Comparison of ENCODE assay signal across 9 cellular contexts in the genomic region with DNA sequence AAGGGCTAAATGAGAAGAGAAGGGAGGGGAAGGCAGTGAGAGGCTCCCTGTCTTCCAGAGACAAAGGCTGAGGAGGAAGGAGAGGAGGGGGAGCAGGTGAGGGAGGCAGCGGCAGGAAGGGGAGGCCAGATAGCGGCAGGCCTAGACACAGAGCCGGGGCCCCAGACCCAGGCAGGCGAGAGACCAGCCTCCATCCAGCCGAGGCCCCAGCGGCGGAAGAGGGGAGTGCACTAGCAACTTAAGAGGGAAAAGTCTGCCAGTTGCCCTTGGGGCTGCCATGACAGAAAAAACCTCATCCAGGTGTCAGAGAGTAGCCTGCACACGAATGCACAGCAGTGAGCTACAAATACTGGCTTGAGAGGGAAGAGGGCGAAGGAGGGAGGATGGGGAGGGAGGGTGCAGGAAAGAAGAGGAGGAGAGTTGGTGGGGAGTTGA. TPM values are rescaled to one million over a fixed set of nuclear protein-coding genes. Genes with fewer than 3 reads are reported as not detected.
A peak's percentile ranks its signal among the peaks of the same experiment; 100 is the strongest.
DNase-seq lines count a peak whose midpoint lies in the region; FAIRE-seq and TF ChIP-seq lines count a peak whose summit lies in the region.
"Had no signal": no experiment of that assay in that cellular context is flagged by ENCODE, and none has a peak within 500 bp of the region (broad histone marks: within the 10 kb centered on the region; RNA-seq: fewer than 3 reads in every experiment).

No MANE protein-coding gene starts in this region.

- H3K27ac ChIP-seq in OCI-LY1 (ENCODE audit: low read depth, low read length, poor library complexity, severe bottlenecking) = no peak overlapping the region

- H3K4me2 ChIP-seq in OCI-LY1 (ENCODE audit: low read length) = no peak overlapping the region

- FAIRE-seq in bronchial epithelial cell (lab: Jason Lieb, UNC) = no peak

- H3K27me3 ChIP-seq in OCI-LY1 (ENCODE audit: insufficient read depth, low read length) (no peaks in the 10 kb centered on the region), bronchial epithelial cell (ENCODE audit: control insufficient read depth, insufficient read depth, low read length) (no peaks in the 10 kb centered on the region)

- no peak overlapping the region for H2AFZ ChIP-seq in OCI-LY1 (ENCODE audit: low read length)

- H3K36me3 Mint-ChIP-seq in osteocyte (ENCODE audit: unreplicated experiment) = no peaks in the 10 kb centered on the region

- TF ChIP-seq CTCF in OCI-LY1 (IDR thresholded peaks at IDR 0.05; ENCODE audit: low read length) = peak; percentile 58
- TF ChIP-seq CTCF in bronchial epithelial cell (IDR thresholded peaks at IDR 0.05; ENCODE audit: insufficient read depth, low read length, severe bottlenecking) = peak; percentile 52
- TF ChIP-seq CTCF in osteocyte (IDR thresholded peaks at IDR 0.05) = peak; percentile 54

- no peak overlapping the region for H3K9ac ChIP-seq in OCI-LY1 (ENCODE audit: low read length)

- no peaks in the 10 kb centered on the region for H3K9me3 ChIP-seq in OCI-LY1 (ENCODE audit: low read length)

- H3K4me1 ChIP-seq in OCI-LY1 (ENCODE audit: insufficient read depth, low read length, severe bottlenecking) = peaks cover 43% of the 10 kb centered on the region

- no peaks in the 10 kb centered on the region for H3K4me1 Mint-ChIP-seq in osteocyte (ENCODE audit: unreplicated experiment)

- no peaks in the 10 kb centered on the region for H3K9me3 Mint-ChIP-seq in osteocyte (ENCODE audit: unreplicated experiment)

- H3K4me3 ChIP-seq in OCI-LY1 (ENCODE audit: low read depth, low read length, poor library complexity, severe bottlenecking) (no peak overlapping the region), bronchial epithelial cell (ENCODE audit: low read depth, low read length) (no peak overlapping the region)

- H3K27ac Mint-ChIP-seq in osteocyte (ENCODE audit: unreplicated experiment) = no peak overlapping the region

- H3K9me2 ChIP-seq in OCI-LY1 (ENCODE audit: low read depth, low read length) = no peaks in the 10 kb centered on the region

- peaks cover 3% of the 10 kb centered on the region for H3K27me3 Mint-ChIP-seq in osteocyte (ENCODE audit: unreplicated experiment)

- no peaks in the 10 kb centered on the region for H3K36me3 ChIP-seq in OCI-LY1 (ENCODE audit: insufficient read depth, low read length)
- H3K36me3 ChIP-seq in bronchial epithelial cell (ENCODE audit: control insufficient read depth, insufficient read depth, low read length) = no peaks in the 10 kb centered on the region

- H3F3A ChIP-seq in OCI-LY1 (ENCODE audit: insufficient read depth, low read length) = no peaks in the 10 kb centered on the region; the same call in 1 of the 2 replicates

- DNase-seq in DMS53 (lab: John Stamatoyannopoulos, UW) = peak; percentile 26
- DNase-seq in DMS53 treated with DMSO at 0.1 percent for 48 hours (lab: John Stamatoyannopoulos, UW; ENCODE audit: unreplicated experiment) = no peak
- DNase-seq in bronchial epithelial cell (ENCODE audit: low read depth) = peak; percentile 5
- peak; percentile 82 for DNase-seq in osteocyte (ENCODE audit: extremely low spot score, unreplicated experiment)
- DNase-seq in middle frontal gyrus (ENCODE audit: extremely low spot score, low spot score) = no peak
- no peak for DNase-seq in NAMALWA (ENCODE audit: low spot score)
- no peak for DNase-seq in SW480 (ENCODE audit: low spot score)

- no peaks in the 10 kb centered on the region for H4K20me1 ChIP-seq in OCI-LY1 (ENCODE audit: insufficient read depth, low read length)

- no peaks in the 10 kb centered on the region for H3K79me2 ChIP-seq in OCI-LY1 (ENCODE audit: insufficient read depth, low read length)

- no peak overlapping the region for H3K4me3 Mint-ChIP-seq in osteocyte (ENCODE audit: unreplicated experiment)

RNA-seq across cellular contexts. Expression of gene IGLL1, which starts 46.7 kb away (rescaled TPM):
- total RNA-seq in bronchial epithelial cell (not detected in 2 replicates), osteocyte (not detected in 2 replicates)
- total RNA-seq: pulmonary artery endothelial cell had no signal

Comparison
In these comparisons a context has a peak if more than half of its experiments do, and no peak if none do; other contexts are left out.
1. DNase-seq: peak in DMS53 (single experiment), bronchial epithelial cell (single experiment) and osteocyte (single experiment); none in DMS53 treated with DMSO at 0.1 percent for 48 hours (single experiment), middle frontal gyrus (single experiment), NAMALWA (single experiment) and SW480 (single experiment).
2. Peak in every context shown above with its lines, with median percentiles within 50 percentile points of each other: CTCF ChIP-seq.